Comparison of ENCODE assay signal across 20 cellular contexts in the genomic region with DNA sequence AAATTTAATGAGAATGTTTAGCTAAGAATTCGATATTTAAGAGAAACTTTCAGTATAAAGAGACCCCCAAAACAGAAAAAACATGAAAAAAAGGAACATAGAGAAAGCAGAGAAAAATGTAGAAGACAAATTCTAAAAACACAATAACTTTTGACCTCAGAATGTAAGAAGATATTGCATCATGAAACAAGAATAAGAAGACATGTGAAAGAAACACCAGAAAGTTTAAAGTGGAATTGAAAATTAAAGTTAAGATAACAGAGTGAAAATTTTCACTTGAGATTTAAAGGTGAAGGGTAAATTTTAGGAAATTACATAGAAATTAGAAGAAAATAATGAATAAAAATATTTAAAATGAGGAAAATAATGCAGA.
"Had no signal": no experiment of that assay in that cellular context is flagged by ENCODE, and none has a peak within 500 bp of the region (broad histone marks: within the 10 kb centered on the region; RNA-seq: fewer than 3 reads in every experiment).

No MANE protein-coding gene starts in this region.

- H3K27me3 Mint-ChIP-seq: activated CD4-positive, alpha-beta memory T cell treated with anti-CD3 and anti-CD28 coated beads for 36 hours; activated naive CD4-positive, alpha-beta T cell treated with anti-CD3 and anti-CD28 coated beads, Interleukin-2, amount 50 U/mL, for 24 hours; brain; memory B cell had no signal

- ATAC-seq: esophagus mucosa; gastrocnemius medialis; right cardiac atrium; stimulated activated naive CD8-positive, alpha-beta T cell treated with anti-CD3 and anti-CD28 coated beads, Interleukin-15, amount 100 ng/mL, for 72 hours had no signal

- H3K36me3 Mint-ChIP-seq: activated CD4-positive, alpha-beta memory T cell treated with anti-CD3 and anti-CD28 coated beads for 36 hours; activated naive CD4-positive, alpha-beta T cell treated with anti-CD3 and anti-CD28 coated beads, Interleukin-2, amount 50 U/mL, for 24 hours; brain; memory B cell had no signal

- H3K36me3 ChIP-seq: gastrocnemius medialis, ovary, tibial artery had no signal

- H3K4me1 ChIP-seq: gastrocnemius medialis, tibial artery had no signal

- H3K9me3 ChIP-seq: gastrocnemius medialis, mucosa of descending colon, ovary, tibial artery had no signal

- H3K4me1 Mint-ChIP-seq: activated naive CD4-positive, alpha-beta T cell treated with anti-CD3 and anti-CD28 coated beads, Interleukin-2, amount 50 U/mL, for 24 hours; brain; memory B cell; stimulated activated naive CD8-positive, alpha-beta T cell treated with anti-CD3 and anti-CD28 coated beads, Interleukin-15, amount 100 ng/mL, for 72 hours had no signal

- H3K4me3 Mint-ChIP-seq: activated CD4-positive, alpha-beta memory T cell treated with anti-CD3 and anti-CD28 coated beads for 36 hours; activated naive CD4-positive, alpha-beta T cell treated with anti-CD3 and anti-CD28 coated beads, Interleukin-2, amount 50 U/mL, for 24 hours; activated T-helper 1 cell treated with anti-CD3 and anti-CD28 coated beads, Interleukin-12 subunit alpha, Interleukin-12 subunit beta, Interleukin-2, Interleukin-4 antibody, amounts not matched to agents 30 ng/mL and 10 ng/mL and 1 ng/mL, durations not matched to agents 14 hours and 24 hours and 36 hours; brain; memory B cell; neural crest cell; stimulated activated naive CD8-positive, alpha-beta T cell treated with anti-CD3 and anti-CD28 coated beads, Interleukin-15, amount 100 ng/mL, for 72 hours had no signal

- H3K4me3 ChIP-seq: gastrocnemius medialis, mucosa of descending colon, ovary, tibial artery had no signal

- H3K27me3 ChIP-seq: gastrocnemius medialis, ovary, tibial artery had no signal

- H3K27ac ChIP-seq: gastrocnemius medialis, ovary, tibial artery had no signal

- H3K27ac Mint-ChIP-seq: activated CD4-positive, alpha-beta memory T cell treated with anti-CD3 and anti-CD28 coated beads for 36 hours; activated naive CD4-positive, alpha-beta T cell treated with anti-CD3 and anti-CD28 coated beads, Interleukin-2, amount 50 U/mL, for 24 hours; activated T-helper 1 cell treated with anti-CD3 and anti-CD28 coated beads, Interleukin-12 subunit alpha, Interleukin-12 subunit beta, Interleukin-2, Interleukin-4 antibody, amounts not matched to agents 30 ng/mL and 10 ng/mL and 1 ng/mL, durations not matched to agents 14 hours and 24 hours and 36 hours; brain; memory B cell; stimulated activated naive CD8-positive, alpha-beta T cell treated with anti-CD3 and anti-CD28 coated beads, Interleukin-15, amount 100 ng/mL, for 72 hours had no signal

- DNase-seq: activated CD4-positive, alpha-beta memory T cell treated with anti-CD3 and anti-CD28 coated beads for 36 hours; activated CD4-positive, alpha-beta T cell treated with anti-CD3 and anti-CD28 coated beads for 48 hours; activated gamma-delta T cell; anterior cingulate cortex; dermis blood vessel endothelial cell; effector CD8-positive, alpha-beta T cell; gastrocnemius medialis; ovary; right cardiac atrium; stimulated activated CD4-positive, alpha-beta T cell treated with anti-CD3 and anti-CD28 coated beads, Interleukin-1b, Interleukin-23, amount 100 ng/mL, for 48 hours; stimulated activated naive CD8-positive, alpha-beta T cell treated with anti-CD3 and anti-CD28 coated beads, Interleukin-15, amount 100 ng/mL, for 72 hours; tibial artery had no signal

- H3K9me3 Mint-ChIP-seq: activated CD4-positive, alpha-beta memory T cell treated with anti-CD3 and anti-CD28 coated beads for 36 hours; activated naive CD4-positive, alpha-beta T cell treated with anti-CD3 and anti-CD28 coated beads, Interleukin-2, amount 50 U/mL, for 24 hours; activated T-helper 1 cell treated with anti-CD3 and anti-CD28 coated beads, Interleukin-12 subunit alpha, Interleukin-12 subunit beta, Interleukin-2, Interleukin-4 antibody, amounts not matched to agents 30 ng/mL and 10 ng/mL and 1 ng/mL, durations not matched to agents 14 hours and 24 hours and 36 hours; memory B cell; neural crest cell; stimulated activated naive CD8-positive, alpha-beta T cell treated with anti-CD3 and anti-CD28 coated beads, Interleukin-15, amount 100 ng/mL, for 72 hours had no signal

- FAIRE-seq: keratinocyte had no signal
